Comparison of ENCODE assay signal across 10 cellular contexts in the genomic region with DNA sequence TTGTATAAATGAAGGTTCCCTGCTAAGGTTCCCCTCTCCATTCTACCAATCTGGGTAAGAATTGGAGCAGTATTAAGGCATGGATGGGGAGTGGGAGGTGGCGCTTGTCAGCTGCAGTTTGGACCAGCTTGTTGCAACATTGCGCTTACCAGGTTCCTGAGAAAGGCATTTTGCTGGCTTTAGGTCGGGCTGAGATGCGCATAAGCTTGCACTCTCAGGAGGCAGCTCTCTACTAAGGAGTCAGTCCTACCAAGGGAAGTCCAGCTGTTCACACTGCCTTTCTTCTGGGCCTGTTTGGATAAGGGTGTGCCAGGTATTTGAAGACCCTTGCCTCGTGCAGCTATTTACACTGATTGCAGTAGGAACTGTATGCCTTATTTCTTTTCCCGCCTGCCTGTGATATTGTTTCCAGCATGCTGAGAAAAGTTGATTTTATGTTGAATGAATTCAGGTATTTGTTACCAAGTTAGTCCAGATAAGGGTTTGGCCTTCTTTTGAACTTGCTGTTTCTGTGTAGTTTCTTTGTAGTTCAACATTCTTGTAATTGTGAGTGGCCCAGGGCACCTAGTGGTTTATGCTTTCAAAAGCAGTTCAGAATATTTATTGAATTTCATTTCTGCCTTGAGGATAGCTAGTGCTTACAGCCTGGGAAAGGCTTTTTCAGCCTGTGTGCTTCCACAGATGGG. TPM values are rescaled to one million over a fixed set of nuclear protein-coding genes. Genes with fewer than 3 reads are reported as not detected.
DNase-seq lines count a peak whose midpoint lies in the region; ATAC-seq, FAIRE-seq and TF ChIP-seq lines count a peak whose summit lies in the region.
"Had no signal": no experiment of that assay in that cellular context is flagged by ENCODE, and none has a peak within 500 bp of the region (broad histone marks: within the 10 kb centered on the region; RNA-seq: fewer than 3 reads in every experiment).

No MANE protein-coding gene starts in this region.

- TF ChIP-seq EP300 in HepG2 (IDR thresholded peaks at IDR 0.05; ENCODE audit: low read depth in 2 of 2, low read length in 2 of 2) (no peak), HepG2 (CRISPR knock-in tag; IDR thresholded peaks at IDR 0.05; ENCODE audit: borderline replicate concordance) (no peak)

- no peaks in the 10 kb centered on the region for H3K9me3 Mint-ChIP-seq in stimulated activated naive CD8-positive, alpha-beta T cell treated with anti-CD3 and anti-CD28 coated beads, Interleukin-15, Interleukin-2, amounts not matched to agents 100 ng/mL and 50 ng/mL, for 24 hours

- H3K36me3 Mint-ChIP-seq in stimulated activated naive CD8-positive, alpha-beta T cell treated with anti-CD3 and anti-CD28 coated beads, Interleukin-15, Interleukin-2, amounts not matched to agents 100 ng/mL and 50 ng/mL, for 24 hours (ENCODE audit: low read depth) = peaks cover 27% of the 10 kb centered on the region

- no peaks in the 10 kb centered on the region for H3K27me3 ChIP-seq in HepG2 (ENCODE audit: control insufficient read depth in 1 of 2, insufficient read depth in 2 of 2, low read length in 2 of 2)

- TF ChIP-seq RAD21 in HepG2 (CRISPR knock-in tag; IDR thresholded peaks at IDR 0.05) = no peak

- intact Hi-C loops in HepG2 (cut with micrococcal nuclease; ENCODE audit: unreplicated experiment) = loop anchor here (2.0 to 5.0 kb wide), 3 partner anchors 25 to 1388 kb away; a partner anchor contains a TSS

- no TSS peak for BruUV-seq in HepG2 (replicated peaks; lab: Mats Ljungman, UMichigan)

- peaks cover 4 to 15% of the 10 kb centered on the region in 2 experiments for H3K36me3 ChIP-seq in HepG2 (replicated peaks in 1 of 2; ENCODE audit: control insufficient read depth in 1 of 2, insufficient read depth in 2 of 2, low read length in 2 of 2)

- DNase-seq in stimulated activated naive CD8-positive, alpha-beta T cell treated with anti-CD3 and anti-CD28 coated beads, Interleukin-15, Interleukin-2, amounts not matched to agents 100 U/mL and 50 U/mL, for 24 hours = no peak
- DNase-seq in amniotic epithelial cell (ENCODE audit: low read depth) = peak; percentile 27
- peak; percentile 41 for DNase-seq in HepG2 (ENCODE audit: low spot score)
- no peak for DNase-seq in D341Med (ENCODE audit: low spot score)
- no peak for DNase-seq in AG08396 (ENCODE audit: low spot score)
- no peak for DNase-seq in EL
- no peak for DNase-seq in cerebellar nuclear complex (lab: John Stamatoyannopoulos, UW)
- DNase-seq: NCI-H226 had no signal

- no peak overlapping the region for H3K27ac Mint-ChIP-seq in stimulated activated naive CD8-positive, alpha-beta T cell treated with anti-CD3 and anti-CD28 coated beads, Interleukin-15, Interleukin-2, amounts not matched to agents 100 ng/mL and 50 ng/mL, for 24 hours

- H3K4me1 Mint-ChIP-seq in stimulated activated naive CD8-positive, alpha-beta T cell treated with anti-CD3 and anti-CD28 coated beads, Interleukin-15, Interleukin-2, amounts not matched to agents 100 ng/mL and 50 ng/mL, for 24 hours (ENCODE audit: low read depth) = peaks cover 56% of the 10 kb centered on the region

- TF ChIP-seq CTCF in HepG2 (CRISPR knock-in tag; IDR thresholded peaks at IDR 0.05) = no peak

- H2AFZ ChIP-seq in HepG2 (ENCODE audit: low read length) = no peak overlapping the region

- peak overlapping the region; percentile 94 for H3K27ac ChIP-seq in HepG2 (ENCODE audit: extremely low read length, insufficient read depth, low read length)

- CTCF ChIA-PET in HepG2 (lab: Yijun Ruan, JAX; ENCODE audit: low intra/inter-chr PET ratio, low total read pairs) = no interaction called here

- H3K9me3 ChIP-seq in HepG2 (ENCODE audit: low read length) = no peaks in the 10 kb centered on the region

- peak; percentile 56 for FAIRE-seq in HepG2 (lab: Jason Lieb, UNC)

- ATAC-seq in stimulated activated naive CD8-positive, alpha-beta T cell treated with anti-CD3 and anti-CD28 coated beads, Interleukin-15, Interleukin-2, amounts not matched to agents 100 U/mL and 50 U/mL, for 24 hours = no peak
- no peak for ATAC-seq in HepG2

- 43% methylated on average over 4 of the region's 6 CpGs for WGBS in HepG2 (ENCODE audit: low lambda C conversion rate)

- POLR2A ChIA-PET in HepG2 (lab: Yijun Ruan, JAX) = no interaction called here

- H3K79me2 ChIP-seq in HepG2 (ENCODE audit: insufficient read depth, low read length) = peaks cover 73% of the 10 kb centered on the region

- in situ Hi-C loops in HepG2 (cut with HindIII; ENCODE audit: extremely low pct_ligation_motif_present, low pct_unique_long_range_greater_than_20kb) = no loop called here

- peaks cover 70% of the 10 kb centered on the region for H3K4me1 ChIP-seq in HepG2 (ENCODE audit: insufficient read depth, low read length)

- H3K4me2 ChIP-seq in HepG2 (ENCODE audit: low read depth, low read length) = peak overlapping the region; percentile 86

- peak overlapping the region; percentile 93 for H3K4me3 Mint-ChIP-seq in stimulated activated naive CD8-positive, alpha-beta T cell treated with anti-CD3 and anti-CD28 coated beads, Interleukin-15, Interleukin-2, amounts not matched to agents 100 ng/mL and 50 ng/mL, for 24 hours

- H3K9ac ChIP-seq in HepG2 (ENCODE audit: insufficient read depth, low read depth, low read length) = peak overlapping the region; percentile 85

- H4K20me1 ChIP-seq in HepG2 (ENCODE audit: insufficient read depth, low read length) = peaks cover 40% of the 10 kb centered on the region

- no peak for TF ChIP-seq POLR2A in HepG2 (IDR thresholded peaks at IDR 0.05; ENCODE audit: insufficient read depth in 1 of 2, low read depth in 2 of 2, low read length in 2 of 2)

- H3K4me3 ChIP-seq in HepG2 (replicated peaks in 1 of 3; ENCODE audit: insufficient read depth in 1 of 3, low read depth in 2 of 3, low read length in 3 of 3) = peak overlapping the region; percentile 83 to 91 (median 86); a peak in 5 of 6 replicates

- H3K27me3 Mint-ChIP-seq in stimulated activated naive CD8-positive, alpha-beta T cell treated with anti-CD3 and anti-CD28 coated beads, Interleukin-15, Interleukin-2, amounts not matched to agents 100 ng/mL and 50 ng/mL, for 24 hours = no peaks in the 10 kb centered on the region

RNA-seq across cellular contexts. Expression of a gene that starts 2.6 kb away (rescaled TPM):
- total RNA-seq in HepG2 (2016; rRNA removed; fragmentation: Illumina TruSeq; extraction: Trizol) = 95.5 and 156 TPM in 2 replicates
- 31.1 and 43.3 TPM in 2 replicates for total RNA-seq in HepG2 (2016; cell fraction: cytosol; rRNA removed; fragmentation: Illumina TruSeq; extraction: Trizol; ENCODE audit: low read depth)
- total RNA-seq in HepG2 (2016; cell fraction: insoluble cytoplasmic fraction; rRNA removed; fragmentation: Illumina TruSeq; extraction: Trizol) = 92.5 and 153 TPM in 2 replicates
- total RNA-seq in HepG2 (2016; cell fraction: membrane; rRNA removed; fragmentation: Illumina TruSeq; extraction: Trizol) = 74.8 and 84.9 TPM in 2 replicates
- total RNA-seq in HepG2 (2016; cell fraction: nucleus; rRNA removed; fragmentation: Illumina TruSeq; extraction: Trizol) = 133 and 164 TPM in 2 replicates
- polyA plus RNA-seq in HepG2 (2011; rRNA removed) = 35.3 and 49.8 TPM in 2 replicates
- polyA plus RNA-seq in HepG2 (2011; cell fraction: cytosol; rRNA removed) = 26.8 and 37.8 TPM in 2 replicates
- polyA plus RNA-seq in HepG2 (2011; cell fraction: nucleus; rRNA removed) = 18.9 and 25.8 TPM in 2 replicates
- 53.8 and 55.5 TPM in 2 replicates for polyA plus RNA-seq in HepG2 (2012)
- 50.6 and 60.4 TPM in 2 replicates for polyA plus RNA-seq in HepG2 (2016; cell fraction: cytosol; fragmentation: Illumina TruSeq; extraction: Trizol; ENCODE audit: low read depth)
- 79.3 and 82.1 TPM in 2 replicates for polyA plus RNA-seq in HepG2 (2016; cell fraction: insoluble cytoplasmic fraction; fragmentation: Illumina TruSeq; extraction: Trizol; ENCODE audit: low read depth)
- 61.3 and 75.0 TPM in 2 replicates for polyA plus RNA-seq in HepG2 (2016; cell fraction: membrane; fragmentation: Illumina TruSeq; extraction: Trizol; ENCODE audit: low read depth)
- 177 and 196 TPM in 2 replicates for polyA plus RNA-seq in HepG2 (2016; cell fraction: nucleus; fragmentation: Illumina TruSeq; extraction: Trizol; ENCODE audit: insufficient read depth, low read depth)
- polyA minus RNA-seq in HepG2 (2011; rRNA and poly(A)+ RNA removed; ENCODE audit: low replicate concordance) = 39.9 and 58.9 TPM in 2 replicates
- 37.0 and 60.4 TPM in 2 replicates for polyA minus RNA-seq in HepG2 (2011; cell fraction: cytosol; rRNA and poly(A)+ RNA removed)
- 19.3 and 30.8 TPM in 2 replicates for polyA minus RNA-seq in HepG2 (2011; cell fraction: nucleus; rRNA and poly(A)+ RNA removed)

RNA-seq across cellular contexts. Expression of a gene that starts 20.7 kb away (rescaled TPM):
- 19.6 and 30.7 TPM in 2 replicates for total RNA-seq in HepG2 (2016; rRNA removed; fragmentation: Illumina TruSeq; extraction: Trizol)
- total RNA-seq in HepG2 (2016; cell fraction: cytosol; rRNA removed; fragmentation: Illumina TruSeq; extraction: Trizol; ENCODE audit: low read depth) = 4.9 and 5.2 TPM in 2 replicates
- total RNA-seq in HepG2 (2016; cell fraction: insoluble cytoplasmic fraction; rRNA removed; fragmentation: Illumina TruSeq; extraction: Trizol) = 20.3 and 28.2 TPM in 2 replicates
- total RNA-seq in HepG2 (2016; cell fraction: membrane; rRNA removed; fragmentation: Illumina TruSeq; extraction: Trizol) = 13.5 and 13.6 TPM in 2 replicates
- total RNA-seq in HepG2 (2016; cell fraction: nucleus; rRNA removed; fragmentation: Illumina TruSeq; extraction: Trizol) = 15.8 and 19.8 TPM in 2 replicates
- 18.6 and 19.7 TPM in 2 replicates for polyA plus RNA-seq in HepG2 (2011; rRNA removed)
- 14.9 and 17.8 TPM in 2 replicates for polyA plus RNA-seq in HepG2 (2011; cell fraction: cytosol; rRNA removed)
- 19.3 and 19.7 TPM in 2 replicates for polyA plus RNA-seq in HepG2 (2011; cell fraction: nucleus; rRNA removed)
- polyA plus RNA-seq in HepG2 (2012) = 16.7 and 17.6 TPM in 2 replicates
- 3.8 and 4.1 TPM in 2 replicates for polyA plus RNA-seq in HepG2 (2016; cell fraction: cytosol; fragmentation: Illumina TruSeq; extraction: Trizol; ENCODE audit: low read depth)
- 27.6 and 27.9 TPM in 2 replicates for polyA plus RNA-seq in HepG2 (2016; cell fraction: insoluble cytoplasmic fraction; fragmentation: Illumina TruSeq; extraction: Trizol; ENCODE audit: low read depth)
- 9.0 TPM in 2 replicates for polyA plus RNA-seq in HepG2 (2016; cell fraction: membrane; fragmentation: Illumina TruSeq; extraction: Trizol; ENCODE audit: low read depth)
- polyA plus RNA-seq in HepG2 (2016; cell fraction: nucleus; fragmentation: Illumina TruSeq; extraction: Trizol; ENCODE audit: insufficient read depth, low read depth) = 25.6 and 26.1 TPM in 2 replicates
- polyA minus RNA-seq in HepG2 (2011; rRNA and poly(A)+ RNA removed; ENCODE audit: low replicate concordance) = 27.6 and 29.3 TPM in 2 replicates
- 14.1 and 15.8 TPM in 2 replicates for polyA minus RNA-seq in HepG2 (2011; cell fraction: cytosol; rRNA and poly(A)+ RNA removed)
- polyA minus RNA-seq in HepG2 (2011; cell fraction: nucleus; rRNA and poly(A)+ RNA removed) = 11.6 and 11.8 TPM in 2 replicates

RNA-seq across cellular contexts. Expression of a gene that starts 36.1 kb away (rescaled TPM):
- 22.4 and 27.7 TPM in 2 replicates for total RNA-seq in HepG2 (2016; rRNA removed; fragmentation: Illumina TruSeq; extraction: Trizol)
- total RNA-seq in HepG2 (2016; cell fraction: cytosol; rRNA removed; fragmentation: Illumina TruSeq; extraction: Trizol; ENCODE audit: low read depth) = 6.0 and 6.3 TPM in 2 replicates
- 23.1 and 29.1 TPM in 2 replicates for total RNA-seq in HepG2 (2016; cell fraction: insoluble cytoplasmic fraction; rRNA removed; fragmentation: Illumina TruSeq; extraction: Trizol)
- 9.4 and 9.6 TPM in 2 replicates for total RNA-seq in HepG2 (2016; cell fraction: membrane; rRNA removed; fragmentation: Illumina TruSeq; extraction: Trizol)
- total RNA-seq in HepG2 (2016; cell fraction: nucleus; rRNA removed; fragmentation: Illumina TruSeq; extraction: Trizol) = 15.4 and 17.9 TPM in 2 replicates
- 17.4 and 25.4 TPM in 2 replicates for polyA plus RNA-seq in HepG2 (2011; rRNA removed)
- 18.0 and 24.2 TPM in 2 replicates for polyA plus RNA-seq in HepG2 (2011; cell fraction: cytosol; rRNA removed)
- 56.5 and 57.9 TPM in 2 replicates for polyA plus RNA-seq in HepG2 (2011; cell fraction: nucleus; rRNA removed)
- polyA plus RNA-seq in HepG2 (2012) = 16.1 and 18.5 TPM in 2 replicates
- 4.5 and 4.6 TPM in 2 replicates for polyA plus RNA-seq in HepG2 (2016; cell fraction: cytosol; fragmentation: Illumina TruSeq; extraction: Trizol; ENCODE audit: low read depth)
- 17.0 and 22.0 TPM in 2 replicates for polyA plus RNA-seq in HepG2 (2016; cell fraction: insoluble cytoplasmic fraction; fragmentation: Illumina TruSeq; extraction: Trizol; ENCODE audit: low read depth)
- 5.6 and 5.7 TPM in 2 replicates for polyA plus RNA-seq in HepG2 (2016; cell fraction: membrane; fragmentation: Illumina TruSeq; extraction: Trizol; ENCODE audit: low read depth)
- polyA plus RNA-seq in HepG2 (2016; cell fraction: nucleus; fragmentation: Illumina TruSeq; extraction: Trizol; ENCODE audit: insufficient read depth, low read depth) = 30.9 and 31.9 TPM in 2 replicates
- 6.9 and 23.2 TPM in 2 replicates for polyA minus RNA-seq in HepG2 (2011; rRNA and poly(A)+ RNA removed; ENCODE audit: low replicate concordance)
- polyA minus RNA-seq in HepG2 (2011; cell fraction: cytosol; rRNA and poly(A)+ RNA removed) = 15.2 and 16.1 TPM in 2 replicates
- polyA minus RNA-seq in HepG2 (2011; cell fraction: nucleus; rRNA and poly(A)+ RNA removed) = 9.3 and 10.6 TPM in 2 replicates

RNA-seq across cellular contexts. Expression of a gene that starts 49.1 kb away (rescaled TPM):
- not detected in 2 replicates for total RNA-seq in HepG2 (2016; rRNA removed; fragmentation: Illumina TruSeq; extraction: Trizol)
- total RNA-seq in HepG2 (2016; cell fraction: cytosol; rRNA removed; fragmentation: Illumina TruSeq; extraction: Trizol; ENCODE audit: low read depth) = not detected in 2 replicates
- total RNA-seq in HepG2 (2016; cell fraction: insoluble cytoplasmic fraction; rRNA removed; fragmentation: Illumina TruSeq; extraction: Trizol) = not detected in 2 replicates
- not detected in 2 replicates for total RNA-seq in HepG2 (2016; cell fraction: membrane; rRNA removed; fragmentation: Illumina TruSeq; extraction: Trizol)
- not detected in 2 replicates for total RNA-seq in HepG2 (2016; cell fraction: nucleus; rRNA removed; fragmentation: Illumina TruSeq; extraction: Trizol)
- polyA plus RNA-seq in HepG2 (2011; rRNA removed) = not detected in 2 replicates
- 0.03 and 0.04 TPM in 2 replicates for polyA plus RNA-seq in HepG2 (2011; cell fraction: cytosol; rRNA removed)
- polyA plus RNA-seq in HepG2 (2011; cell fraction: nucleus; rRNA removed) = not detected in 2 replicates
- polyA plus RNA-seq in HepG2 (2012) = 0.07 TPM in 1 of 2 replicates, not detected in the other
- not detected in 2 replicates for polyA plus RNA-seq in HepG2 (2016; cell fraction: cytosol; fragmentation: Illumina TruSeq; extraction: Trizol; ENCODE audit: low read depth)
- not detected in 2 replicates for polyA plus RNA-seq in HepG2 (2016; cell fraction: insoluble cytoplasmic fraction; fragmentation: Illumina TruSeq; extraction: Trizol; ENCODE audit: low read depth)
- not detected in 2 replicates for polyA plus RNA-seq in HepG2 (2016; cell fraction: membrane; fragmentation: Illumina TruSeq; extraction: Trizol; ENCODE audit: low read depth)
- polyA plus RNA-seq in HepG2 (2016; cell fraction: nucleus; fragmentation: Illumina TruSeq; extraction: Trizol; ENCODE audit: insufficient read depth, low read depth) = not detected in 2 replicates
- 0.22 TPM in 1 of 2 replicates, not detected in the other for polyA minus RNA-seq in HepG2 (2011; rRNA and poly(A)+ RNA removed; ENCODE audit: low replicate concordance)
- polyA minus RNA-seq in HepG2 (2011; cell fraction: cytosol; rRNA and poly(A)+ RNA removed) = not detected in 2 replicates
- not detected in 2 replicates for polyA minus RNA-seq in HepG2 (2011; cell fraction: nucleus; rRNA and poly(A)+ RNA removed)
- total RNA-seq: lung microvascular endothelial cell had no signal

Comparison
In these comparisons a context has a peak if more than half of its experiments do, and no peak if none do; other contexts are left out.
1. DNase-seq: peak in amniotic epithelial cell (single experiment) and HepG2 (single experiment); none in stimulated activated naive CD8-positive, alpha-beta T cell treated with anti-CD3 and anti-CD28 coated beads, Interleukin-15, Interleukin-2, amounts not matched to agents 100 U/mL and 50 U/mL, for 24 hours (single experiment), D341Med (single experiment), AG08396 (single experiment), EL (single experiment) and cerebellar nuclear complex (0 of 2).